In genomic region chr16:50154369-50154947, GRCh38 we compare ENCODE assay signal across 8 cellular contexts. TPM values are rescaled to one million over a fixed set of nuclear protein-coding genes. Genes with fewer than 3 reads are reported as not detected.
DNase-seq lines count a peak whose midpoint lies in the region; ATAC-seq, FAIRE-seq and TF ChIP-seq lines count a peak whose summit lies in the region.

No MANE protein-coding gene starts in this region.

- H3K9me3 ChIP-seq in kidney (ENCODE audit: control insufficient read depth in 1 of 2, low read length in 2 of 2): no peaks in the 10 kb centered on the region

- no peaks in the 10 kb centered on the region for H3K27me3 ChIP-seq in ACC112 (ENCODE audit: insufficient read depth, low read length)

- intact Hi-C loops in kidney (cut with DNase I): no loop called here

- H2AFZ ChIP-seq in ACC112 (ENCODE audit: low read length, unreplicated experiment): no peak overlapping the region

- FAIRE-seq in kidney (lab: Jason Lieb, UNC): no peak

- no peaks in the 10 kb centered on the region for H3K9me3 Mint-ChIP-seq in stimulated activated effector memory CD8-positive, alpha-beta T cell treated with anti-CD3 and anti-CD28 coated beads, Interleukin-12 subunit alpha, Interleukin-12 subunit beta, amount 100 ng/mL, for 72 hours

- TF ChIP-seq CTCF in HFF-Myc (IDR thresholded peaks at IDR 0.05; ENCODE audit: low read depth, low read length, missing control alignments): no peak
- TF ChIP-seq CTCF in kidney (IDR thresholded peaks at IDR 0.05; ENCODE audit: borderline replicate concordance, extremely low read depth, insufficient read depth): no peak

- H3K27ac ChIP-seq in ACC112 (ENCODE audit: low read depth, low read length) (no peak overlapping the region), angular gyrus (ENCODE audit: low read depth, low read length) (peak overlapping the region; percentile 50), kidney (ENCODE audit: low read depth in 2 of 2, low read length in 2 of 2) (peak overlapping the region; percentile 92)

- H3K36me3 Mint-ChIP-seq in stimulated activated effector memory CD8-positive, alpha-beta T cell treated with anti-CD3 and anti-CD28 coated beads, Interleukin-12 subunit alpha, Interleukin-12 subunit beta, amount 100 ng/mL, for 72 hours: peaks cover 37% of the 10 kb centered on the region

- peaks cover 55% of the 10 kb centered on the region for H3K79me2 ChIP-seq in ACC112 (ENCODE audit: control insufficient read depth, insufficient read depth, low read length, unreplicated experiment)

- DNase-seq in HFF-Myc (ENCODE audit: extremely low read depth, low read depth) (no peak), kidney (no peak), NCI-H187 (lab: John Stamatoyannopoulos, UW) (no peak)
- DNase-seq in stimulated activated effector memory CD8-positive, alpha-beta T cell treated with anti-CD3 and anti-CD28 coated beads, Interleukin-12 subunit alpha, Interleukin-12 subunit beta, amount 100 ng/mL, for 72 hours (ENCODE audit: low spot score in 2 of 2): peak in 1 of 2 donors; percentile 55

- H3K4me3 Mint-ChIP-seq in stimulated activated effector memory CD8-positive, alpha-beta T cell treated with anti-CD3 and anti-CD28 coated beads, Interleukin-12 subunit alpha, Interleukin-12 subunit beta, amount 100 ng/mL, for 72 hours: peak overlapping the region; percentile 92

- H3K27ac Mint-ChIP-seq in stimulated activated effector memory CD8-positive, alpha-beta T cell treated with anti-CD3 and anti-CD28 coated beads, Interleukin-12 subunit alpha, Interleukin-12 subunit beta, amount 100 ng/mL, for 72 hours: peak overlapping the region; percentile 89

- H3K4me3 ChIP-seq in ACC112 (ENCODE audit: low read depth, low read length): peak overlapping the region; percentile 95
- H3K4me3 ChIP-seq in HFF-Myc (replicated peaks; ENCODE audit: low read depth, low read length): peak overlapping the region; percentile 92
- peak overlapping the region; percentile 60 to 87 for H3K4me3 ChIP-seq in kidney (ENCODE audit: low read length in 2 of 2)

- peaks cover 48% of the 10 kb centered on the region for H3K4me1 Mint-ChIP-seq in stimulated activated effector memory CD8-positive, alpha-beta T cell treated with anti-CD3 and anti-CD28 coated beads, Interleukin-12 subunit alpha, Interleukin-12 subunit beta, amount 100 ng/mL, for 72 hours

- H3K36me3 ChIP-seq in ACC112 (ENCODE audit: insufficient read depth, low read length) (no peaks in the 10 kb centered on the region), kidney (ENCODE audit: control insufficient read depth in 1 of 2, insufficient read depth in 2 of 2, low read length in 2 of 2) (no peaks in the 10 kb centered on the region)

- peaks cover 13% of the 10 kb centered on the region for H3K4me1 ChIP-seq in ACC112 (ENCODE audit: control insufficient read depth, insufficient read depth, low read length, unreplicated experiment)
- H3K4me1 ChIP-seq in kidney (ENCODE audit: control insufficient read depth in 1 of 2, insufficient read depth in 1 of 2, low read depth in 1 of 2, low read length in 2 of 2): peaks cover 7 to 15% of the 10 kb centered on the region in 2 donors

- ATAC-seq in stimulated activated effector memory CD8-positive, alpha-beta T cell treated with anti-CD3 and anti-CD28 coated beads, Interleukin-12 subunit alpha, Interleukin-12 subunit beta, amount 100 ng/mL, for 72 hours: no peak
- ATAC-seq in HG02610 (IDR thresholded peaks at IDR 0.05; ENCODE audit: unreplicated experiment): no peak
- ATAC-seq in activated CD4-positive, CD25-positive, alpha-beta regulatory T cell treated with anti-CD3 and anti-CD28 coated beads, Interleukin-2, amount 50 U/mL, for 24 hours: no peak

- peak overlapping the region; percentile 72 to 90 for H3K9ac ChIP-seq in kidney (ENCODE audit: low read length in 2 of 2)

RNA-seq across cellular contexts. Expression of gene TENT4B, which starts 1.4 kb away (rescaled TPM):
- total RNA-seq in kidney: 13.2 TPM
- polyA plus RNA-seq in kidney (ENCODE audit: insufficient read depth, low read depth, low replicate concordance): 4.7 TPM
